In the genomic region with DNA sequence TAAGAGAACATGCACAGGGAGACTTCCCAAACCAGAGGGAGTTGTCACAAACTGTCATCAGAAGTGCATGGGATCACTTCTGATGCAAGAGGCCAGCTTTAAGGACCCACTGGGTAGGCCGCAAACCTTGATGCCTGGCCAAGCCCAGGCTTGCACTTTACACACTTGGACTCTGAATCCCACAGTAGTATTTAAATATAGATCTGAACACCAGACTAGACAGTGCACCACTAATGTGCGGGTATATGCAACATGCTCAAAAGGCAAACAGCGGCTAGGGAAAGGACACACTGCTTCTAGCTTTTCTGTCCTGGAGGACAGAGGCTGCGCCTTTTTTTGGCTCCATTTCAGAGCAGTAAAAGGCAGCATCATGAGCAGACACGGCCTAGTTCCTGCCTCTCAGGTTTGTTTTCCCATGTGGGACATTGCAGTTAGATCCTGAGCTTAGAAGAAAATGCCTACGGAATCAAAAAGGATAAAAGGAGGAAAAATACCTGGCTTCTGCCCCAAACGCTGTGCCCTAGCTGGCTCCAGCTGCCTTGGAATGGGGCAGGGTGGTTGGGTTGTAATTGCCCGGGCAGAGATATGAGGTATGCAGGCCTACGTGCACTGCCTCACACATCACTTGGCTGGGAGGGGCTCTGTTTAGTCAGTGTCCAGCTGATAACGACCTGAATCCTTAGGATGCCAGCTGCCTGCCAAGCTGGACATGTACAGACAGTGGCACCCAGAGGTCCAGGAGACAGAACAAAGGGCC, we compare ENCODE assay signal across 1 cellular context.
TF ChIP-seq lines count a peak whose summit lies in the region.

No MANE protein-coding gene starts in this region.

TF ChIP-seq in HepG2, 621 proteins besides CTCF, POLR2A, EP300 and RAD21 (continued from another document and continues in another):
- TF ChIP-seq SP5 (CRISPR knock-in tag; IDR thresholded peaks at IDR 0.05; ENCODE audit: borderline replicate concordance, low read depth) (peak; percentile 93), ZNF761 (CRISPR knock-in tag; conservative IDR thresholded peaks at IDR 0.05) (peak; percentile 88; the same call in 1 of the 2 replicates), ZBTB38 (CRISPR knock-in tag; IDR thresholded peaks at IDR 0.05) (peak; percentile 79), ZNF605 (CRISPR knock-in tag; IDR thresholded peaks at IDR 0.05) (peak; percentile 95), ZNF766 (CRISPR knock-in tag; IDR thresholded peaks at IDR 0.05; ENCODE audit: borderline replicate concordance) (peak; percentile 91; the same call in 1 of the 2 replicates), MEIS1 (CRISPR knock-in tag; IDR thresholded peaks at IDR 0.05; ENCODE audit: borderline replicate concordance) (0 out of 2 replicates have a peak, but pooled peaks have one; percentile 18), ZNF512B (CRISPR knock-in tag; IDR thresholded peaks at IDR 0.05; ENCODE audit: borderline replicate concordance) (no peak), ZNF510 (CRISPR knock-in tag; IDR thresholded peaks at IDR 0.05; ENCODE audit: low read depth) (peak; percentile 61; the same call in 1 of the 2 replicates), ZNF530 (CRISPR knock-in tag; IDR thresholded peaks at IDR 0.05; ENCODE audit: low read depth) (no peak), GATAD1 (CRISPR knock-in tag; IDR thresholded peaks at IDR 0.05) (no peak; the same call in 1 of the 2 replicates), PREB (CRISPR knock-in tag; IDR thresholded peaks at IDR 0.05) (no peak; the same call in 1 of the 2 replicates), ZNF350 (CRISPR knock-in tag; IDR thresholded peaks at IDR 0.05; ENCODE audit: borderline replicate concordance, low read depth) (peak; percentile 93), WIZ (CRISPR knock-in tag; IDR thresholded peaks at IDR 0.05) (peak; percentile 76), ZFX (CRISPR knock-in tag; IDR thresholded peaks at IDR 0.05; ENCODE audit: low read depth) (peak; percentile 99), MED13 (CRISPR knock-in tag; IDR thresholded peaks at IDR 0.05) (peak; percentile 33; the same call in 1 of the 2 replicates), RARG (CRISPR knock-in tag; IDR thresholded peaks at IDR 0.05; ENCODE audit: low read depth) (no peak), SAFB2 (CRISPR knock-in tag; IDR thresholded peaks at IDR 0.05; ENCODE audit: borderline replicate concordance, low read depth) (no peak; the same call in 1 of the 2 replicates), ZNF724P (CRISPR knock-in tag; IDR thresholded peaks at IDR 0.05; ENCODE audit: borderline replicate concordance) (peak; percentile 47), RBAK (CRISPR knock-in tag; IDR thresholded peaks at IDR 0.05) (peak; percentile 16; the same call in 1 of the 2 replicates), CCDC6 (CRISPR knock-in tag; IDR thresholded peaks at IDR 0.05) (no peak), ZBTB26 (CRISPR knock-in tag; IDR thresholded peaks at IDR 0.05; ENCODE audit: borderline replicate concordance) (peak; percentile 51), ZNF850 (CRISPR knock-in tag; conservative IDR thresholded peaks at IDR 0.05) (no peak), MED1 (CRISPR knock-in tag; IDR thresholded peaks at IDR 0.05) (peak; percentile 98), PTBP1 (IDR thresholded peaks at IDR 0.05; ENCODE audit: low read depth, low read length, poor library complexity, severe bottlenecking) (peak; percentile 80), ZFP37 (CRISPR knock-in tag; IDR thresholded peaks at IDR 0.05; ENCODE audit: borderline replicate concordance) (peak; percentile 85), ERF (CRISPR knock-in tag; IDR thresholded peaks at IDR 0.05) (peak; percentile 83; the same call in 1 of the 2 replicates), PBX2 (CRISPR knock-in tag; IDR thresholded peaks at IDR 0.05) (0 out of 2 replicates have a peak, but pooled peaks have one; percentile 57), PCBP1 (IDR thresholded peaks at IDR 0.05; ENCODE audit: borderline replicate concordance, low read depth, low read length) (no peak), ZNF543 (CRISPR knock-in tag; IDR thresholded peaks at IDR 0.05) (no peak; the same call in 1 of the 2 replicates), ZNF570 (CRISPR knock-in tag; IDR thresholded peaks at IDR 0.05; ENCODE audit: borderline replicate concordance) (no peak), HNF4A (CRISPR knock-in tag; IDR thresholded peaks at IDR 0.05) (peak; percentile 99), ZFYVE20 (CRISPR knock-in tag; IDR thresholded peaks at IDR 0.05; ENCODE audit: borderline replicate concordance, low read depth) (no peak), ZNF367 (CRISPR knock-in tag; IDR thresholded peaks at IDR 0.05; ENCODE audit: borderline replicate concordance) (no peak)
- TF ChIP-seq, protein P1, sequence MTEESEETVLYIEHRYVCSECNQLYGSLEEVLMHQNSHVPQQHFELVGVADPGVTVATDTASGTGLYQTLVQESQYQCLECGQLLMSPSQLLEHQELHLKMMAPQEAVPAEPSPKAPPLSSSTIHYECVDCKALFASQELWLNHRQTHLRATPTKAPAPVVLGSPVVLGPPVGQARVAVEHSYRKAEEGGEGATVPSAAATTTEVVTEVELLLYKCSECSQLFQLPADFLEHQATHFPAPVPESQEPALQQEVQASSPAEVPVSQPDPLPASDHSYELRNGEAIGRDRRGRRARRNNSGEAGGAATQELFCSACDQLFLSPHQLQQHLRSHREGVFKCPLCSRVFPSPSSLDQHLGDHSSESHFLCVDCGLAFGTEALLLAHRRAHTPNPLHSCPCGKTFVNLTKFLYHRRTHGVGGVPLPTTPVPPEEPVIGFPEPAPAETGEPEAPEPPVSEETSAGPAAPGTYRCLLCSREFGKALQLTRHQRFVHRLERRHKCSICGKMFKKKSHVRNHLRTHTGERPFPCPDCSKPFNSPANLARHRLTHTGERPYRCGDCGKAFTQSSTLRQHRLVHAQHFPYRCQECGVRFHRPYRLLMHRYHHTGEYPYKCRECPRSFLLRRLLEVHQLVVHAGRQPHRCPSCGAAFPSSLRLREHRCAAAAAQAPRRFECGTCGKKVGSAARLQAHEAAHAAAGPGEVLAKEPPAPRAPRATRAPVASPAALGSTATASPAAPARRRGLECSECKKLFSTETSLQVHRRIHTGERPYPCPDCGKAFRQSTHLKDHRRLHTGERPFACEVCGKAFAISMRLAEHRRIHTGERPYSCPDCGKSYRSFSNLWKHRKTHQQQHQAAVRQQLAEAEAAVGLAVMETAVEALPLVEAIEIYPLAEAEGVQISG (CRISPR knock-in tag; IDR thresholded peaks at IDR 0.05): peak; percentile 73
- TF ChIP-seq, protein P2, sequence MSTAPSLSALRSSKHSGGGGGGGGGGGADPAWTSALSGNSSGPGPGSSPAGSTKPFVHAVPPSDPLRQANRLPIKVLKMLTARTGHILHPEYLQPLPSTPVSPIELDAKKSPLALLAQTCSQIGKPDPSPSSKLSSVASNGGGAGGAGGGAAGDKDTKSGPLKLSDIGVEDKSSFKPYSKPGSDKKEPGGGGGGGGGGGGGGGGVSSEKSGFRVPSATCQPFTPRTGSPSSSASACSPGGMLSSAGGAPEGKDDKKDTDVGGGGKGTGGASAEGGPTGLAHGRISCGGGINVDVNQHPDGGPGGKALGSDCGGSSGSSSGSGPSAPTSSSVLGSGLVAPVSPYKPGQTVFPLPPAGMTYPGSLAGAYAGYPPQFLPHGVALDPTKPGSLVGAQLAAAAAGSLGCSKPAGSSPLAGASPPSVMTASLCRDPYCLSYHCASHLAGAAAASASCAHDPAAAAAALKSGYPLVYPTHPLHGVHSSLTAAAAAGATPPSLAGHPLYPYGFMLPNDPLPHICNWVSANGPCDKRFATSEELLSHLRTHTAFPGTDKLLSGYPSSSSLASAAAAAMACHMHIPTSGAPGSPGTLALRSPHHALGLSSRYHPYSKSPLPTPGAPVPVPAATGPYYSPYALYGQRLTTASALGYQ (CRISPR knock-in tag; IDR thresholded peaks at IDR 0.05): peak; percentile 91; the same call in 1 of the 2 replicates
- TF ChIP-seq, protein P3, sequence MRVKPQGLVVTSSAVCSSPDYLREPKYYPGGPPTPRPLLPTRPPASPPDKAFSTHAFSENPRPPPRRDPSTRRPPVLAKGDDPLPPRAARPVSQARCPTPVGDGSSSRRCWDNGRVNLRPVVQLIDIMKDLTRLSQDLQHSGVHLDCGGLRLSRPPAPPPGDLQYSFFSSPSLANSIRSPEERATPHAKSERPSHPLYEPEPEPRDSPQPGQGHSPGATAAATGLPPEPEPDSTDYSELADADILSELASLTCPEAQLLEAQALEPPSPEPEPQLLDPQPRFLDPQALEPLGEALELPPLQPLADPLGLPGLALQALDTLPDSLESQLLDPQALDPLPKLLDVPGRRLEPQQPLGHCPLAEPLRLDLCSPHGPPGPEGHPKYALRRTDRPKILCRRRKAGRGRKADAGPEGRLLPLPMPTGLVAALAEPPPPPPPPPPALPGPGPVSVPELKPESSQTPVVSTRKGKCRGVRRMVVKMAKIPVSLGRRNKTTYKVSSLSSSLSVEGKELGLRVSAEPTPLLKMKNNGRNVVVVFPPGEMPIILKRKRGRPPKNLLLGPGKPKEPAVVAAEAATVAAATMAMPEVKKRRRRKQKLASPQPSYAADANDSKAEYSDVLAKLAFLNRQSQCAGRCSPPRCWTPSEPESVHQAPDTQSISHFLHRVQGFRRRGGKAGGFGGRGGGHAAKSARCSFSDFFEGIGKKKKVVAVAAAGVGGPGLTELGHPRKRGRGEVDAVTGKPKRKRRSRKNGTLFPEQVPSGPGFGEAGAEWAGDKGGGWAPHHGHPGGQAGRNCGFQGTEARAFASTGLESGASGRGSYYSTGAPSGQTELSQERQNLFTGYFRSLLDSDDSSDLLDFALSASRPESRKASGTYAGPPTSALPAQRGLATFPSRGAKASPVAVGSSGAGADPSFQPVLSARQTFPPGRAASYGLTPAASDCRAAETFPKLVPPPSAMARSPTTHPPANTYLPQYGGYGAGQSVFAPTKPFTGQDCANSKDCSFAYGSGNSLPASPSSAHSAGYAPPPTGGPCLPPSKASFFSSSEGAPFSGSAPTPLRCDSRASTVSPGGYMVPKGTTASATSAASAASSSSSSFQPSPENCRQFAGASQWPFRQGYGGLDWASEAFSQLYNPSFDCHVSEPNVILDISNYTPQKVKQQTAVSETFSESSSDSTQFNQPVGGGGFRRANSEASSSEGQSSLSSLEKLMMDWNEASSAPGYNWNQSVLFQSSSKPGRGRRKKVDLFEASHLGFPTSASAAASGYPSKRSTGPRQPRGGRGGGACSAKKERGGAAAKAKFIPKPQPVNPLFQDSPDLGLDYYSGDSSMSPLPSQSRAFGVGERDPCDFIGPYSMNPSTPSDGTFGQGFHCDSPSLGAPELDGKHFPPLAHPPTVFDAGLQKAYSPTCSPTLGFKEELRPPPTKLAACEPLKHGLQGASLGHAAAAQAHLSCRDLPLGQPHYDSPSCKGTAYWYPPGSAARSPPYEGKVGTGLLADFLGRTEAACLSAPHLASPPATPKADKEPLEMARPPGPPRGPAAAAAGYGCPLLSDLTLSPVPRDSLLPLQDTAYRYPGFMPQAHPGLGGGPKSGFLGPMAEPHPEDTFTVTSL (CRISPR knock-in tag; IDR thresholded peaks at IDR 0.05; ENCODE audit: borderline replicate concordance): peak; percentile 90
